In genomic region chr15:31799711-31800321, GRCh38 we compare ENCODE assay signal across 1 cellular context.
TF ChIP-seq lines count a peak whose summit lies in the region.

No MANE protein-coding gene starts in this region.

TF ChIP-seq in GM12878, 131 proteins besides CTCF, POLR2A, EP300 and RAD21 (continued from another document):
- TF ChIP-seq ZNF592 (IDR thresholded peaks at IDR 0.05) (no peak), ZSCAN29 (IDR thresholded peaks at IDR 0.05) (no peak), BHLHE40 (IDR thresholded peaks at IDR 0.05; ENCODE audit: borderline replicate concordance in 1 of 2, low read depth in 2 of 2, low read length in 1 of 2) (peak; percentile 69; a peak in 3 of 4 replicates), MAX (IDR thresholded peaks at IDR 0.05; ENCODE audit: low read depth, low read length) (no peak), RELA (IDR thresholded peaks at IDR 0.05; ENCODE audit: borderline replicate concordance, partially characterized antibody) (peak; percentile 33), ATF3 (IDR thresholded peaks at IDR 0.05; ENCODE audit: borderline replicate concordance, extremely low read depth, low read depth, low read length) (no peak), RELB (IDR thresholded peaks at IDR 0.05; ENCODE audit: low read depth) (peak; percentile 50; the same call in 1 of the 2 replicates), NR2F1 (conservative IDR thresholded peaks at IDR 0.05) (peak; percentile 85), CREM (IDR thresholded peaks at IDR 0.05; ENCODE audit: low read depth) (peak; percentile 71; the same call in 1 of the 2 replicates), NFXL1 (IDR thresholded peaks at IDR 0.05; ENCODE audit: borderline replicate concordance) (no peak), ZNF24 (IDR thresholded peaks at IDR 0.05) (no peak), IKZF2 (IDR thresholded peaks at IDR 0.05) (peak; percentile 82 to 87), HCFC1 (IDR thresholded peaks at IDR 0.05; ENCODE audit: low read length) (no peak), HSF1 (IDR thresholded peaks at IDR 0.05; ENCODE audit: low read depth, low read length) (no peak), ETV6 (conservative IDR thresholded peaks at IDR 0.05 in 1 of 2, IDR thresholded peaks at IDR 0.05 in 1 of 2; ENCODE audit: borderline replicate concordance in 1 of 2, low read depth in 1 of 2) (peak in 1 of 2 experiments; percentile 60; a peak in 2 of 4 replicates), EGR1 (IDR thresholded peaks at IDR 0.05; ENCODE audit: borderline replicate concordance in 1 of 2, low read depth in 2 of 2, low read length in 2 of 2) (no peak), MEF2B (IDR thresholded peaks at IDR 0.05; ENCODE audit: partially characterized antibody, poor library complexity, severe bottlenecking) (peak; percentile 45), IKZF1 (conservative IDR thresholded peaks at IDR 0.05) (peak; percentile 76), E2F8 (IDR thresholded peaks at IDR 0.05; ENCODE audit: low read depth, partially characterized antibody) (no peak), ATF7 (IDR thresholded peaks at IDR 0.05; ENCODE audit: low read depth) (peak; percentile 41; the same call in 1 of the 2 replicates), NFIC (IDR thresholded peaks at IDR 0.05; ENCODE audit: low read depth, low read length) (peak; percentile 81), CBFB (IDR thresholded peaks at IDR 0.05; ENCODE audit: low read depth) (peak; percentile 82), SMC3 (IDR thresholded peaks at IDR 0.05; ENCODE audit: borderline replicate concordance, low read length) (no peak), JUNB (IDR thresholded peaks at IDR 0.05) (peak; percentile 69), ZNF687 (IDR thresholded peaks at IDR 0.05) (no peak), CREB1 (IDR thresholded peaks at IDR 0.05; ENCODE audit: low read depth) (0 out of 2 replicates have a peak, but pooled peaks have one; percentile 11), CBX5 (IDR thresholded peaks at IDR 0.05; ENCODE audit: low read depth) (no peak), GABPA (IDR thresholded peaks at IDR 0.05; ENCODE audit: low read depth) (no peak), MEF2A (IDR thresholded peaks at IDR 0.05; ENCODE audit: insufficient read depth, low read depth, low read length) (0 out of 2 replicates have a peak, but pooled peaks have one; percentile 30), STAT1 (conservative IDR thresholded peaks at IDR 0.05) (no peak), NR2C1 (IDR thresholded peaks at IDR 0.05) (0 out of 2 replicates have a peak, but pooled peaks have one; percentile 5), FOXM1 (IDR thresholded peaks at IDR 0.05; ENCODE audit: low read depth, low read length) (peak; percentile 82), NFYA (IDR thresholded peaks at IDR 0.05; ENCODE audit: borderline replicate concordance, low read depth, low read length) (no peak), POU2F2 (IDR thresholded peaks at IDR 0.05; ENCODE audit: borderline replicate concordance, low read depth, low read length) (0 out of 3 replicates have a peak, but pooled peaks have one; percentile 36), JUND (IDR thresholded peaks at IDR 0.05; ENCODE audit: low read depth, low read length) (no peak), PAX5 (IDR thresholded peaks at IDR 0.05; ENCODE audit: borderline replicate concordance, low read depth, low read length) (peak; percentile 88)
- TF ChIP-seq, protein P1, sequence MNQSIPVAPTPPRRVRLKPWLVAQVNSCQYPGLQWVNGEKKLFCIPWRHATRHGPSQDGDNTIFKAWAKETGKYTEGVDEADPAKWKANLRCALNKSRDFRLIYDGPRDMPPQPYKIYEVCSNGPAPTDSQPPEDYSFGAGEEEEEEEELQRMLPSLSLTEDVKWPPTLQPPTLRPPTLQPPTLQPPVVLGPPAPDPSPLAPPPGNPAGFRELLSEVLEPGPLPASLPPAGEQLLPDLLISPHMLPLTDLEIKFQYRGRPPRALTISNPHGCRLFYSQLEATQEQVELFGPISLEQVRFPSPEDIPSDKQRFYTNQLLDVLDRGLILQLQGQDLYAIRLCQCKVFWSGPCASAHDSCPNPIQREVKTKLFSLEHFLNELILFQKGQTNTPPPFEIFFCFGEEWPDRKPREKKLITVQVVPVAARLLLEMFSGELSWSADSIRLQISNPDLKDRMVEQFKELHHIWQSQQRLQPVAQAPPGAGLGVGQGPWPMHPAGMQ (IDR thresholded peaks at IDR 0.05; ENCODE audit: borderline replicate concordance) = no peak
- TF ChIP-seq, protein P2, sequence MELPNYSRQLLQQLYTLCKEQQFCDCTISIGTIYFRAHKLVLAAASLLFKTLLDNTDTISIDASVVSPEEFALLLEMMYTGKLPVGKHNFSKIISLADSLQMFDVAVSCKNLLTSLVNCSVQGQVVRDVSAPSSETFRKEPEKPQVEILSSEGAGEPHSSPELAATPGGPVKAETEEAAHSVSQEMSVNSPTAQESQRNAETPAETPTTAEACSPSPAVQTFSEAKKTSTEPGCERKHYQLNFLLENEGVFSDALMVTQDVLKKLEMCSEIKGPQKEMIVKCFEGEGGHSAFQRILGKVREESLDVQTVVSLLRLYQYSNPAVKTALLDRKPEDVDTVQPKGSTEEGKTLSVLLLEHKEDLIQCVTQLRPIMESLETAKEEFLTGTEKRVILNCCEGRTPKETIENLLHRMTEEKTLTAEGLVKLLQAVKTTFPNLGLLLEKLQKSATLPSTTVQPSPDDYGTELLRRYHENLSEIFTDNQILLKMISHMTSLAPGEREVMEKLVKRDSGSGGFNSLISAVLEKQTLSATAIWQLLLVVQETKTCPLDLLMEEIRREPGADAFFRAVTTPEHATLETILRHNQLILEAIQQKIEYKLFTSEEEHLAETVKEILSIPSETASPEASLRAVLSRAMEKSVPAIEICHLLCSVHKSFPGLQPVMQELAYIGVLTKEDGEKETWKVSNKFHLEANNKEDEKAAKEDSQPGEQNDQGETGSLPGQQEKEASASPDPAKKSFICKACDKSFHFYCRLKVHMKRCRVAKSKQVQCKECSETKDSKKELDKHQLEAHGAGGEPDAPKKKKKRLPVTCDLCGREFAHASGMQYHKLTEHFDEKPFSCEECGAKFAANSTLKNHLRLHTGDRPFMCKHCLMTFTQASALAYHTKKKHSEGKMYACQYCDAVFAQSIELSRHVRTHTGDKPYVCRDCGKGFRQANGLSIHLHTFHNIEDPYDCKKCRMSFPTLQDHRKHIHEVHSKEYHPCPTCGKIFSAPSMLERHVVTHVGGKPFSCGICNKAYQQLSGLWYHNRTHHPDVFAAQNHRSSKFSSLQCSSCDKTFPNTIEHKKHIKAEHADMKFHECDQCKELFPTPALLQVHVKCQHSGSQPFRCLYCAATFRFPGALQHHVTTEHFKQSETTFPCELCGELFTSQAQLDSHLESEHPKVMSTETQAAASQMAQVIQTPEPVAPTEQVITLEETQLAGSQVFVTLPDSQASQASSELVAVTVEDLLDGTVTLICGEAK (IDR thresholded peaks at IDR 0.05; ENCODE audit: borderline replicate concordance) = no peak
